Comparison of ENCODE assay signal across 9 cellular contexts in genomic region chr20:10502098-10502526, GRCh38.
DNase-seq lines count a peak whose midpoint lies in the region; ATAC-seq and TF ChIP-seq lines count a peak whose summit lies in the region.
"Had no signal": no experiment of that assay in that cellular context is flagged by ENCODE, and none has a peak within 500 bp of the region (broad histone marks: within the 10 kb centered on the region; RNA-seq: fewer than 3 reads in every experiment).

No MANE protein-coding gene starts in this region.

- peaks cover 34% of the 10 kb centered on the region for H3K4me1 Mint-ChIP-seq in T-helper 17 cell

- H3K4me3 ChIP-seq in effector memory CD4-positive, alpha-beta T cell (ENCODE audit: insufficient read depth, low read depth, low read length, poor library complexity, severe bottlenecking), result peak overlapping the region; percentile 7
- H3K4me3 ChIP-seq in thymus (ENCODE audit: low read length) (no peak overlapping the region), heart right ventricle (peak overlapping the region in 2 of 10 donors; percentile 12 to 38)

- no peaks in the 10 kb centered on the region for H3K27me3 ChIP-seq in effector memory CD4-positive, alpha-beta T cell (replicated peaks; ENCODE audit: control insufficient read depth, insufficient read depth, low read length, poor library complexity, severe bottlenecking)
- H3K27me3 ChIP-seq in thymus (ENCODE audit: control insufficient read depth, insufficient read depth), result no peaks in the 10 kb centered on the region
- H3K27me3 ChIP-seq in heart right ventricle, result no peaks in the 10 kb centered on the region
- H3K27me3 ChIP-seq: Peyer's patch had no signal

- 59% methylated on average over 5 of the region's 5 CpGs for WGBS in thymus
- WGBS in heart right ventricle, 2 donors, result 87 to 91% methylated on average over 4 to 5 of the region's 5 CpGs

- no peaks in the 10 kb centered on the region for H3K36me3 Mint-ChIP-seq in T-helper 17 cell (ENCODE audit: low read depth)

- H3K9me3 ChIP-seq in T-helper 17 cell (ENCODE audit: control insufficient read depth, low read length, poor library complexity, severe bottlenecking) (no peaks in the 10 kb centered on the region), thymus (ENCODE audit: control insufficient read depth) (no peaks in the 10 kb centered on the region), heart right ventricle (no peaks in the 10 kb centered on the region)
- H3K9me3 ChIP-seq in effector memory CD4-positive, alpha-beta T cell (ENCODE audit: control insufficient read depth, low read length), result no peaks in the 10 kb centered on the region
- H3K9me3 ChIP-seq: Peyer's patch had no signal

- H3K27ac ChIP-seq in effector memory CD4-positive, alpha-beta T cell (ENCODE audit: insufficient read depth, low read length, poor library complexity, severe bottlenecking), result no peak overlapping the region
- H3K27ac ChIP-seq in thymus (ENCODE audit: low read depth) (peak overlapping the region; percentile 66), heart right ventricle (peak overlapping the region in 1 of 10 donors; percentile 82)

- peak overlapping the region; percentile 76 for H3K27ac Mint-ChIP-seq in T-helper 17 cell

- TF ChIP-seq CTCF in heart right ventricle (IDR thresholded peaks at IDR 0.05), result no peak

- intact Hi-C loops in heart right ventricle (cut with DNase I), result no loop called here

- peak overlapping the region; percentile 77 for H3K4me3 Mint-ChIP-seq in T-helper 17 cell

- H3K27me3 Mint-ChIP-seq in T-helper 17 cell, result no peaks in the 10 kb centered on the region

- peak; percentile 22 for DNase-seq in activated naive CD4-positive, alpha-beta T cell treated with Interleukin-2 at 50 U/mL for 16 hours
- DNase-seq in activated naive CD4-positive, alpha-beta T cell treated with anti-CD3 and anti-CD28 coated beads, Interleukin-2, amount 50 U/mL, for 16 hours, result no peak
- DNase-seq in T-helper 17 cell (no peak), HuH-7 (ENCODE audit: low spot score) (no peak), heart right ventricle (no peak)
- no peak for DNase-seq in effector memory CD4-positive, alpha-beta T cell
- DNase-seq: Peyer's patch had no signal

- H3K36me3 ChIP-seq in effector memory CD4-positive, alpha-beta T cell (ENCODE audit: control insufficient read depth, insufficient read depth, low read length), result no peaks in the 10 kb centered on the region
- H3K36me3 ChIP-seq in thymus (ENCODE audit: control insufficient read depth, insufficient read depth) (no peaks in the 10 kb centered on the region), heart right ventricle (no peaks in the 10 kb centered on the region)
- H3K36me3 ChIP-seq: Peyer's patch had no signal

- peaks cover 6% of the 10 kb centered on the region for H3K4me1 ChIP-seq in effector memory CD4-positive, alpha-beta T cell (ENCODE audit: control insufficient read depth, insufficient read depth, low read length, poor library complexity, severe bottlenecking)
- H3K4me1 ChIP-seq in thymus (ENCODE audit: control insufficient read depth, insufficient read depth, low read length) (peaks cover 5% of the 10 kb centered on the region), heart right ventricle (peaks cover 0 to 43% (median 13%) of the 10 kb centered on the region in 9 donors)

- ATAC-seq in T-helper 17 cell (peak; percentile 68), heart right ventricle (no peak), GM19463 (IDR thresholded peaks at IDR 0.05; ENCODE audit: unreplicated experiment) (no peak)
